Comparison of ENCODE assay signal across 9 cellular contexts in genomic region chr2:203688798-203689197, GRCh38. TPM values are rescaled to one million over a fixed set of nuclear protein-coding genes. Genes with fewer than 3 reads are reported as not detected.
A peak's percentile ranks its signal among the peaks of the same experiment; 100 is the strongest.
DNase-seq lines count a peak whose midpoint lies in the region; ATAC-seq, FAIRE-seq and TF ChIP-seq lines count a peak whose summit lies in the region.
"Had no signal": no experiment of that assay in that cellular context is flagged by ENCODE, and none has a peak within 500 bp of the region (broad histone marks: within the 10 kb centered on the region; RNA-seq: fewer than 3 reads in every experiment).

No MANE protein-coding gene starts in this region.

- ATAC-seq in GM19438 (IDR thresholded peaks at IDR 0.05; ENCODE audit: low read depth, unreplicated experiment), result peak; percentile 66
- peak; percentile 84 for ATAC-seq in HG03342 (IDR thresholded peaks at IDR 0.05; ENCODE audit: unreplicated experiment)
- peak; percentile 57 to 82 (median 78) for ATAC-seq in psoas muscle
- no peak for ATAC-seq in activated T-cell treated with anti-CD3 and anti-CD28 coated beads, Interleukin-2, amount 50 U/mL, for 4 hours

- no peak for FAIRE-seq in bronchial epithelial cell (lab: Jason Lieb, UNC)

- H3K27ac Mint-ChIP-seq in activated CD4-positive, alpha-beta memory T cell treated with anti-CD3 and anti-CD28 coated beads for 36 hours, result no peak overlapping the region

- no peaks in the 10 kb centered on the region for H3K27me3 Mint-ChIP-seq in activated CD4-positive, alpha-beta memory T cell treated with anti-CD3 and anti-CD28 coated beads for 36 hours
- H3K27me3 Mint-ChIP-seq in activated T-cell treated with anti-CD3 and anti-CD28 coated beads, Interleukin-2, amount 50 U/mL, for 4 hours (ENCODE audit: low read depth), result no peaks in the 10 kb centered on the region

- H3K27me3 ChIP-seq in ACC112 (ENCODE audit: insufficient read depth, low read length) (no peaks in the 10 kb centered on the region), bronchial epithelial cell (ENCODE audit: control insufficient read depth, insufficient read depth, low read length) (no peaks in the 10 kb centered on the region), psoas muscle (ENCODE audit: insufficient read depth in 3 of 3, low read length in 2 of 3) (no peaks in the 10 kb centered on the region)

- DNase-seq in bronchial epithelial cell (ENCODE audit: low read depth) (peak; percentile 25), psoas muscle (peak; percentile 67 to 83), NCI-H1694 treated with DMSO at 0.1 percent for 48 hours (lab: John Stamatoyannopoulos, UW) (no peak)
- DNase-seq in activated CD4-positive, alpha-beta memory T cell treated with anti-CD3 and anti-CD28 coated beads for 36 hours, result no peak
- DNase-seq in activated T-cell treated with anti-CD3 and anti-CD28 coated beads, Interleukin-2, amount 50 U/mL, for 4 hours, result no peak

- H3K36me3 Mint-ChIP-seq in activated CD4-positive, alpha-beta memory T cell treated with anti-CD3 and anti-CD28 coated beads for 36 hours, result no peaks in the 10 kb centered on the region
- no peaks in the 10 kb centered on the region for H3K36me3 Mint-ChIP-seq in activated T-cell treated with anti-CD3 and anti-CD28 coated beads, Interleukin-2, amount 50 U/mL, for 4 hours (ENCODE audit: insufficient read depth)

- POLR2A ChIA-PET in activated CD4-positive, alpha-beta memory T cell treated with anti-CD3 and anti-CD28 coated beads for 36 hours (lab: Charles Lee), result no interaction called here

- intact Hi-C loops in psoas muscle (cut with DNase I), result loop anchor here in 1 of 2 donors (5.0 to 10.0 kb wide), 2 partner anchors 44 to 216 kb away; no protein-coding TSS in a partner anchor
- intact Hi-C loops in activated CD4-positive, alpha-beta memory T cell treated with anti-CD3 and anti-CD28 coated beads for 36 hours (cut with micrococcal nuclease), result no loop called here

- H2AFZ ChIP-seq in ACC112 (ENCODE audit: low read length, unreplicated experiment), result no peak overlapping the region

- peaks cover 18% of the 10 kb centered on the region for H3K4me1 Mint-ChIP-seq in activated CD4-positive, alpha-beta memory T cell treated with anti-CD3 and anti-CD28 coated beads for 36 hours (ENCODE audit: low read depth)
- peaks cover 14% of the 10 kb centered on the region for H3K4me1 Mint-ChIP-seq in activated T-cell treated with anti-CD3 and anti-CD28 coated beads, Interleukin-2, amount 50 U/mL, for 4 hours (ENCODE audit: low read depth)

- no peaks in the 10 kb centered on the region for H3K9me3 ChIP-seq in psoas muscle

- TF ChIP-seq CTCF in bronchial epithelial cell (IDR thresholded peaks at IDR 0.05; ENCODE audit: insufficient read depth, low read length, severe bottlenecking), result no peak
- no peak for TF ChIP-seq CTCF in psoas muscle (IDR thresholded peaks at IDR 0.05)

- H3K4me3 ChIP-seq in ACC112 (ENCODE audit: low read depth, low read length), result no peak overlapping the region
- H3K4me3 ChIP-seq in bronchial epithelial cell (ENCODE audit: low read depth, low read length), result no peak overlapping the region
- no peak overlapping the region for H3K4me3 ChIP-seq in psoas muscle

- H3K79me2 ChIP-seq in ACC112 (ENCODE audit: control insufficient read depth, insufficient read depth, low read length, unreplicated experiment), result no peaks in the 10 kb centered on the region

- 8 to 32% (median 23%) methylated on average over 4 of the region's 4 CpGs for WGBS in psoas muscle, 3 donors

- no peaks in the 10 kb centered on the region for H3K9me3 Mint-ChIP-seq in activated CD4-positive, alpha-beta memory T cell treated with anti-CD3 and anti-CD28 coated beads for 36 hours
- H3K9me3 Mint-ChIP-seq in activated T-cell treated with anti-CD3 and anti-CD28 coated beads, Interleukin-2, amount 50 U/mL, for 4 hours, result no peaks in the 10 kb centered on the region

- CTCF ChIA-PET in activated CD4-positive, alpha-beta memory T cell treated with anti-CD3 and anti-CD28 coated beads for 36 hours (lab: Charles Lee), result no interaction called here

- H3K4me1 ChIP-seq in ACC112 (ENCODE audit: control insufficient read depth, insufficient read depth, low read length, unreplicated experiment) (peaks cover 57% of the 10 kb centered on the region), psoas muscle (peaks cover 70% of the 10 kb centered on the region)

- H3K27ac ChIP-seq in ACC112 (ENCODE audit: low read depth, low read length) (peak overlapping the region; percentile 62), psoas muscle (peak overlapping the region; percentile 84)
- H3K27ac ChIP-seq: C4-2B had no signal

- H3K4me3 Mint-ChIP-seq in activated CD4-positive, alpha-beta memory T cell treated with anti-CD3 and anti-CD28 coated beads for 36 hours, result no peak overlapping the region
- H3K4me3 Mint-ChIP-seq in activated T-cell treated with anti-CD3 and anti-CD28 coated beads, Interleukin-2, amount 50 U/mL, for 4 hours, result no peak overlapping the region

- H3K36me3 ChIP-seq in ACC112 (ENCODE audit: insufficient read depth, low read length) (no peaks in the 10 kb centered on the region), bronchial epithelial cell (ENCODE audit: control insufficient read depth, insufficient read depth, low read length) (no peaks in the 10 kb centered on the region), psoas muscle (ENCODE audit: insufficient read depth in 1 of 2, low read depth in 1 of 2) (no peaks in the 10 kb centered on the region)

RNA-seq across cellular contexts. Expression of gene CD28, which starts 17.6 kb away (rescaled TPM):
- total RNA-seq in bronchial epithelial cell (not detected in 2 replicates), psoas muscle (under 1 TPM; 0.17 to 0.71 (median 0.45) TPM)
- under 1 TPM; 0.01 to 0.09 (median 0.03) TPM for polyA plus RNA-seq in psoas muscle
- total RNA-seq in activated CD4-positive, alpha-beta memory T cell treated with anti-CD3 and anti-CD28 coated beads for 36 hours, result 100 to 1,000 TPM; 279 to 285 TPM
- 100 to 1,000 TPM in 2 of 3 donors, 10 to 100 TPM in 1; 78.3 to 124 (median 124) TPM for total RNA-seq in activated T-cell treated with anti-CD3 and anti-CD28 coated beads, Interleukin-2, amount 50 U/mL, for 4 hours

Comparison
In these comparisons a context has a peak if more than half of its experiments do, and no peak if none do; other contexts are left out.
1. ATAC-seq: peak in GM19438 (single experiment), HG03342 (single experiment) and psoas muscle (4 of 4); none in activated T-cell treated with anti-CD3 and anti-CD28 coated beads, Interleukin-2, amount 50 U/mL, for 4 hours (0 of 2).
2. DNase-seq: peak in bronchial epithelial cell (single experiment) and psoas muscle (2 of 2); none in activated CD4-positive, alpha-beta memory T cell treated with anti-CD3 and anti-CD28 coated beads for 36 hours (single experiment), activated T-cell treated with anti-CD3 and anti-CD28 coated beads, Interleukin-2, amount 50 U/mL, for 4 hours (single experiment) and NCI-H1694 treated with DMSO at 0.1 percent for 48 hours (single experiment).
3. RNA of gene CD28, which starts 17.6 kb away (total RNA-seq): 279 to 285 TPM in activated CD4-positive, alpha-beta memory T cell treated with anti-CD3 and anti-CD28 coated beads for 36 hours and 78.3 to 124 TPM in activated T-cell treated with anti-CD3 and anti-CD28 coated beads, Interleukin-2, amount 50 U/mL, for 4 hours; 0.17 to 0.71 TPM in psoas muscle and not detected in bronchial epithelial cell; every median in the first group is over 10 times any median in the second.